Comparison of ENCODE assay signal across 11 cellular contexts in genomic region chr3:57112206-57112605, GRCh38. TPM values are rescaled to one million over a fixed set of nuclear protein-coding genes. Genes with fewer than 3 reads are reported as not detected.
DNase-seq lines count a peak whose midpoint lies in the region; ATAC-seq and TF ChIP-seq lines count a peak whose summit lies in the region.
"Had no signal": no experiment of that assay in that cellular context is flagged by ENCODE, and none has a peak within 500 bp of the region (broad histone marks: within the 10 kb centered on the region; RNA-seq: fewer than 3 reads in every experiment).

No MANE protein-coding gene starts in this region.

- H3K4me3 ChIP-seq in GM12865 (ENCODE audit: low read depth, low read length) (no peak overlapping the region), fibroblast of mammary gland (ENCODE audit: control insufficient read depth, low read depth, low read length) (no peak overlapping the region)
- H3K4me3 ChIP-seq: skin epidermis had no signal

- TF ChIP-seq CTCF in 22Rv1 (IDR thresholded peaks at IDR 0.05), result peak; percentile 67
- peak; percentile 34 for TF ChIP-seq CTCF in GM12865 (IDR thresholded peaks at IDR 0.05; ENCODE audit: insufficient read depth, low read depth, low read length, missing control alignments)
- TF ChIP-seq CTCF in fibroblast of mammary gland (conservative IDR thresholded peaks at IDR 0.05; ENCODE audit: control insufficient read depth, insufficient read depth, low read depth, low read length), result peak; percentile 24

- DNase-seq in GM12865 (ENCODE audit: low read depth) (peak; percentile 19), RKO (ENCODE audit: low spot score) (peak; percentile 21), fibroblast of mammary gland (ENCODE audit: low read depth) (no peak), CD1c-positive myeloid dendritic cell (ENCODE audit: extremely low spot score) (no peak), mucosa of gallbladder (ENCODE audit: low spot score) (no peak)
- DNase-seq: NCI-H1092; stimulated activated naive CD8-positive, alpha-beta T cell treated with anti-CD3 and anti-CD28 coated beads, Interleukin-15, Interleukin-2, amounts not matched to agents 100 U/mL and 50 U/mL, for 24 hours had no signal

- H3K27ac ChIP-seq in 22Rv1, result no peak overlapping the region
- H3K27ac ChIP-seq: skin epidermis had no signal

- ATAC-seq in HG03280 (IDR thresholded peaks at IDR 0.05; ENCODE audit: unreplicated experiment) (no peak), HG03045 (IDR thresholded peaks at IDR 0.05; ENCODE audit: unreplicated experiment) (no peak)
- ATAC-seq: stimulated activated naive CD8-positive, alpha-beta T cell treated with anti-CD3 and anti-CD28 coated beads, Interleukin-15, Interleukin-2, amounts not matched to agents 100 U/mL and 50 U/mL, for 24 hours had no signal

RNA-seq across cellular contexts. Expression of gene SPATA12, which starts 51.7 kb away (rescaled TPM):
- total RNA-seq in mucosa of gallbladder, result 0.43 TPM

RNA-seq across cellular contexts. Expression of gene IL17RD, which starts 52.9 kb away (rescaled TPM):
- total RNA-seq in mucosa of gallbladder, result 11.7 TPM

Comparison
In these comparisons a context has a peak if more than half of its experiments do, and no peak if none do; other contexts are left out.
1. DNase-seq: peak in GM12865 (single experiment) and RKO (single experiment); none in fibroblast of mammary gland (single experiment), CD1c-positive myeloid dendritic cell (single experiment) and mucosa of gallbladder (single experiment).
2. Peak in every context shown above with its lines, with median percentiles within 50 percentile points of each other: CTCF ChIP-seq.